21 cellular contexts compared by ENCODE assay signal in genomic region chr5:84085387-84086041, GRCh38.
A peak's percentile ranks its signal among the peaks of the same experiment; 100 is the strongest.
DNase-seq lines count a peak whose midpoint lies in the region; ATAC-seq and TF ChIP-seq lines count a peak whose summit lies in the region.
"Had no signal": no experiment of that assay in that cellular context is flagged by ENCODE, and none has a peak within 500 bp of the region (broad histone marks: within the 10 kb centered on the region; RNA-seq: fewer than 3 reads in every experiment).

No MANE protein-coding gene starts in this region.

- no peak overlapping the region for H3K4me3 Mint-ChIP-seq in nephron progenitor cell
- H3K4me3 Mint-ChIP-seq: CD8-positive, alpha-beta memory T cell; IgD-negative memory B cell had no signal

- peak; percentile 13 for DNase-seq in ELF-1 (ENCODE audit: low read depth, low spot score)
- peak; percentile 9 for DNase-seq in NCI-H82 treated with DMSO at 0.1 percent for 48 hours (lab: John Stamatoyannopoulos, UW; ENCODE audit: unreplicated experiment)
- DNase-seq in ecto neural progenitor cell (ENCODE audit: low spot score): peak; percentile 49
- no peak for DNase-seq in nephron progenitor cell
- DNase-seq in left lobe of liver (ENCODE audit: low spot score): no peak
- no peak for DNase-seq in GM19240 (ENCODE audit: insufficient read length, low spot score)
- no peak for DNase-seq in KBM-7
- DNase-seq: Calu3; CD8-positive, alpha-beta memory T cell; DMS153; GOT3; Karpas-422; NCI-H1694 treated with DMSO at 0.1 percent for 48 hours; NCI-H2081 treated with DMSO at 0.1 percent for 48 hours; NCI-H2171 treated with DMSO at 0.1 percent for 48 hours; NCI-H446; NCI-H69; Peyer's patch had no signal

- ATAC-seq in GM18873 (IDR thresholded peaks at IDR 0.05; ENCODE audit: low FRiP score, unreplicated experiment): no peak
- ATAC-seq in left lobe of liver: no peak
- ATAC-seq: HCT116 had no signal

- H3K27me3 Mint-ChIP-seq in nephron progenitor cell (ENCODE audit: low read depth, poor library complexity): no peaks in the 10 kb centered on the region
- H3K27me3 Mint-ChIP-seq: CD8-positive, alpha-beta memory T cell; IgD-negative memory B cell had no signal

- peaks cover 5% of the 10 kb centered on the region for H3K36me3 Mint-ChIP-seq in nephron progenitor cell (ENCODE audit: low read depth)
- H3K36me3 Mint-ChIP-seq: CD8-positive, alpha-beta memory T cell; IgD-negative memory B cell had no signal

- in situ Hi-C loops in KBM-7 (cut with MboI; ENCODE audit: low pct_unique_long_range_greater_than_20kb, low sequenced_read_pairs): no loop called here

- no peaks in the 10 kb centered on the region for H3K4me1 Mint-ChIP-seq in nephron progenitor cell
- H3K4me1 Mint-ChIP-seq: CD8-positive, alpha-beta memory T cell; IgD-negative memory B cell had no signal

- peak overlapping the region; percentile 11 for H3K27ac Mint-ChIP-seq in nephron progenitor cell
- H3K27ac Mint-ChIP-seq: CD8-positive, alpha-beta memory T cell; IgD-negative memory B cell had no signal

- no peak for TF ChIP-seq CTCF in nephron progenitor cell (IDR thresholded peaks at IDR 0.05)

- no peaks in the 10 kb centered on the region for H3K9me3 Mint-ChIP-seq in nephron progenitor cell
- H3K9me3 Mint-ChIP-seq: IgD-negative memory B cell had no signal

Comparison
In these comparisons a context has a peak if more than half of its experiments do, and no peak if none do; other contexts are left out.
1. DNase-seq: peak in ELF-1 (single experiment), NCI-H82 treated with DMSO at 0.1 percent for 48 hours (single experiment) and ecto neural progenitor cell (single experiment); none in nephron progenitor cell (single experiment), left lobe of liver (single experiment), GM19240 (single experiment) and KBM-7 (single experiment).